1 cellular context compared by ENCODE assay signal in the genomic region with DNA sequence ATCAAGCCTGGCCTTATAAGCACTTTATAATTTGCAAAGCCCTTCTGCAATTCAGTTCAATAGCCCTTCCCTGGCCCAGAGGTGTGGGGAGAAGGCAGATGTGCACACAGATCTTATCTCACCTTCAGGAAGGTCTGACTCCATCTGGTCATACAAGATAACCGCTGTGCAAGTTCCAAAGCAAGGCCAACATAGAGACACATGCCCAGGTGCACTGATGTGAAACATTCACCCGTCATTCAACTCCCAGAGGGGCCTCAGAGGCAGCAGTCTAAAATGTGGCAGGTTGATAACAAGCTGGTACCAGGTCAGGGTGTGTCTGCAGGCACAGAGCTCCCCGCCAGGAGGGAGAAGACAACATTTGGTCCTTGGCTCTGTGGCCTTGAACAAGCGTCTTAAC.
TF ChIP-seq lines count a peak whose summit lies in the region.

No MANE protein-coding gene starts in this region.

TF ChIP-seq in K562, 482 proteins besides CTCF, POLR2A, EP300 and RAD21:
- TF ChIP-seq BCOR (IDR thresholded peaks at IDR 0.05) (peak; percentile 26; the same call in 1 of the 2 replicates), ZEB2 (IDR thresholded peaks at IDR 0.05) (peak; percentile 85), KLF16 (IDR thresholded peaks at IDR 0.05) (0 out of 2 replicates have a peak, but pooled peaks have one; percentile 27), PML (IDR thresholded peaks at IDR 0.05; ENCODE audit: low read length) (peak; percentile 37; the same call in 1 of the 2 replicates), ZNF232 (CRISPR knock-in tag; IDR thresholded peaks at IDR 0.05) (no peak), CBFA2T2 (conservative IDR thresholded peaks at IDR 0.05) (peak; percentile 79), MEIS2 (IDR thresholded peaks at IDR 0.05; ENCODE audit: partially characterized antibody) (peak; percentile 51), SMARCE1 (IDR thresholded peaks at IDR 0.05) (peak; percentile 26; the same call in 1 of the 2 replicates), RBM25 (IDR thresholded peaks at IDR 0.05; ENCODE audit: low read depth, low read length, severe bottlenecking) (peak; percentile 13), ZNF696 (CRISPR knock-in tag; conservative IDR thresholded peaks at IDR 0.05) (no peak), TAL1 (IDR thresholded peaks at IDR 0.05) (peak; percentile 87), MTA2 (IDR thresholded peaks at IDR 0.05; ENCODE audit: low read depth) (0 out of 2 replicates have a peak, but pooled peaks have one; percentile 35), CBFA2T3 (IDR thresholded peaks at IDR 0.05) (peak; percentile 83), NRF1 (conservative IDR thresholded peaks at IDR 0.05 in 1 of 2, IDR thresholded peaks at IDR 0.05 in 1 of 2) (peak in 1 of 2 experiments; percentile 35; a peak in 2 of 4 replicates), RCOR1 (IDR thresholded peaks at IDR 0.05; ENCODE audit: borderline replicate concordance in 1 of 2, low read depth in 2 of 2, low read length in 2 of 2) (0 out of 4 replicates have a peak, but pooled peaks of 1 of the 2 experiments have one; percentile 26), DPF2 (IDR thresholded peaks at IDR 0.05) (peak; percentile 46; the same call in 1 of the 2 replicates), KDM5B (IDR thresholded peaks at IDR 0.05; ENCODE audit: insufficient replicate concordance, low read depth, low read length) (no peak), PRPF4 (IDR thresholded peaks at IDR 0.05; ENCODE audit: insufficient read depth, low read depth, low read length, poor library complexity, severe bottlenecking) (no peak), HNRNPL (IDR thresholded peaks at IDR 0.05; ENCODE audit: low read depth, low read length) (no peak), SOX6 (IDR thresholded peaks at IDR 0.05) (peak; percentile 47; the same call in 1 of the 2 replicates), TCF3 (CRISPR knock-in tag; IDR thresholded peaks at IDR 0.05) (peak; percentile 72), ETV5 (CRISPR knock-in tag; IDR thresholded peaks at IDR 0.05; ENCODE audit: low read depth) (no peak), NFIC (IDR thresholded peaks at IDR 0.05) (peak; percentile 22; the same call in 1 of the 2 replicates), TRIM24 (IDR thresholded peaks at IDR 0.05) (0 out of 4 replicates have a peak, but pooled peaks have one; percentile 9 to 29), SMARCA4 (IDR thresholded peaks at IDR 0.05) (0 out of 2 replicates have a peak, but pooled peaks have one; percentile 22), ARID1B (IDR thresholded peaks at IDR 0.05) (peak; percentile 82), TEAD4 (IDR thresholded peaks at IDR 0.05; ENCODE audit: low read length) (peak; percentile 85), TEAD4 (CRISPR knock-in tag; IDR thresholded peaks at IDR 0.05; ENCODE audit: borderline replicate concordance) (no peak), CC2D1A (IDR thresholded peaks at IDR 0.05) (no peak), CTBP1 (IDR thresholded peaks at IDR 0.05; ENCODE audit: borderline replicate concordance) (peak; percentile 92), KAT2B (IDR thresholded peaks at IDR 0.05; ENCODE audit: low read depth, low read length) (no peak)
- TF ChIP-seq, protein P1, sequence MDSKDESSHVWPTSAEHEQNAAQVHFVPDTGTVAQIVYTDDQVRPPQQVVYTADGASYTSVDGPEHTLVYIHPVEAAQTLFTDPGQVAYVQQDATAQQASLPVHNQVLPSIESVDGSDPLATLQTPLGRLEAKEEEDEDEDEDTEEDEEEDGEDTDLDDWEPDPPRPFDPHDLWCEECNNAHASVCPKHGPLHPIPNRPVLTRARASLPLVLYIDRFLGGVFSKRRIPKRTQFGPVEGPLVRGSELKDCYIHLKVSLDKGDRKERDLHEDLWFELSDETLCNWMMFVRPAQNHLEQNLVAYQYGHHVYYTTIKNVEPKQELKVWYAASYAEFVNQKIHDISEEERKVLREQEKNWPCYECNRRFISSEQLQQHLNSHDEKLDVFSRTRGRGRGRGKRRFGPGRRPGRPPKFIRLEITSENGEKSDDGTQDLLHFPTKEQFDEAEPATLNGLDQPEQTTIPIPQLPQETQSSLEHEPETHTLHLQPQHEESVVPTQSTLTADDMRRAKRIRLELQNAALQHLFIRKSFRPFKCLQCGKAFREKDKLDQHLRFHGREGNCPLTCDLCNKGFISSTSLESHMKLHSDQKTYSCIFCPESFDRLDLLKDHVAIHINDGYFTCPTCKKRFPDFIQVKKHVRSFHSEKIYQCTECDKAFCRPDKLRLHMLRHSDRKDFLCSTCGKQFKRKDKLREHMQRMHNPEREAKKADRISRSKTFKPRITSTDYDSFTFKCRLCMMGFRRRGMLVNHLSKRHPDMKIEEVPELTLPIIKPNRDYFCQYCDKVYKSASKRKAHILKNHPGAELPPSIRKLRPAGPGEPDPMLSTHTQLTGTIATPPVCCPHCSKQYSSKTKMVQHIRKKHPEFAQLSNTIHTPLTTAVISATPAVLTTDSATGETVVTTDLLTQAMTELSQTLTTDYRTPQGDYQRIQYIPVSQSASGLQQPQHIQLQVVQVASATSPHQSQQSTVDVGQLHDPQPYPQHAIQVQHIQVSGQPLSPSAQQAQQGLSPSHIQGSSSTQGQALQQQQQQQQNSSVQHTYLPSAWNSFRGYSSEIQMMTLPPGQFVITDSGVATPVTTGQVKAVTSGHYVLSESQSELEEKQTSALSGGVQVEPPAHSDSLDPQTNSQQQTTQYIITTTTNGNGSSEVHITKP (IDR thresholded peaks at IDR 0.05; ENCODE audit: partially characterized antibody): no peak
- TF ChIP-seq, protein P2, sequence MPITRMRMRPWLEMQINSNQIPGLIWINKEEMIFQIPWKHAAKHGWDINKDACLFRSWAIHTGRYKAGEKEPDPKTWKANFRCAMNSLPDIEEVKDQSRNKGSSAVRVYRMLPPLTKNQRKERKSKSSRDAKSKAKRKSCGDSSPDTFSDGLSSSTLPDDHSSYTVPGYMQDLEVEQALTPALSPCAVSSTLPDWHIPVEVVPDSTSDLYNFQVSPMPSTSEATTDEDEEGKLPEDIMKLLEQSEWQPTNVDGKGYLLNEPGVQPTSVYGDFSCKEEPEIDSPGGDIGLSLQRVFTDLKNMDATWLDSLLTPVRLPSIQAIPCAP (CRISPR knock-in tag; IDR thresholded peaks at IDR 0.05; ENCODE audit: borderline replicate concordance): no peak
- TF ChIP-seq, protein P3, sequence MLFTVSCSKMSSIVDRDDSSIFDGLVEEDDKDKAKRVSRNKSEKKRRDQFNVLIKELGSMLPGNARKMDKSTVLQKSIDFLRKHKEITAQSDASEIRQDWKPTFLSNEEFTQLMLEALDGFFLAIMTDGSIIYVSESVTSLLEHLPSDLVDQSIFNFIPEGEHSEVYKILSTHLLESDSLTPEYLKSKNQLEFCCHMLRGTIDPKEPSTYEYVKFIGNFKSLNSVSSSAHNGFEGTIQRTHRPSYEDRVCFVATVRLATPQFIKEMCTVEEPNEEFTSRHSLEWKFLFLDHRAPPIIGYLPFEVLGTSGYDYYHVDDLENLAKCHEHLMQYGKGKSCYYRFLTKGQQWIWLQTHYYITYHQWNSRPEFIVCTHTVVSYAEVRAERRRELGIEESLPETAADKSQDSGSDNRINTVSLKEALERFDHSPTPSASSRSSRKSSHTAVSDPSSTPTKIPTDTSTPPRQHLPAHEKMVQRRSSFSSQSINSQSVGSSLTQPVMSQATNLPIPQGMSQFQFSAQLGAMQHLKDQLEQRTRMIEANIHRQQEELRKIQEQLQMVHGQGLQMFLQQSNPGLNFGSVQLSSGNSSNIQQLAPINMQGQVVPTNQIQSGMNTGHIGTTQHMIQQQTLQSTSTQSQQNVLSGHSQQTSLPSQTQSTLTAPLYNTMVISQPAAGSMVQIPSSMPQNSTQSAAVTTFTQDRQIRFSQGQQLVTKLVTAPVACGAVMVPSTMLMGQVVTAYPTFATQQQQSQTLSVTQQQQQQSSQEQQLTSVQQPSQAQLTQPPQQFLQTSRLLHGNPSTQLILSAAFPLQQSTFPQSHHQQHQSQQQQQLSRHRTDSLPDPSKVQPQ (CRISPR knock-in tag; IDR thresholded peaks at IDR 0.05; ENCODE audit: borderline replicate concordance): no peak
- TF ChIP-seq, protein P4, sequence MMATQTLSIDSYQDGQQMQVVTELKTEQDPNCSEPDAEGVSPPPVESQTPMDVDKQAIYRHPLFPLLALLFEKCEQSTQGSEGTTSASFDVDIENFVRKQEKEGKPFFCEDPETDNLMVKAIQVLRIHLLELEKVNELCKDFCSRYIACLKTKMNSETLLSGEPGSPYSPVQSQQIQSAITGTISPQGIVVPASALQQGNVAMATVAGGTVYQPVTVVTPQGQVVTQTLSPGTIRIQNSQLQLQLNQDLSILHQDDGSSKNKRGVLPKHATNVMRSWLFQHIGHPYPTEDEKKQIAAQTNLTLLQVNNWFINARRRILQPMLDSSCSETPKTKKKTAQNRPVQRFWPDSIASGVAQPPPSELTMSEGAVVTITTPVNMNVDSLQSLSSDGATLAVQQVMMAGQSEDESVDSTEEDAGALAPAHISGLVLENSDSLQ (IDR thresholded peaks at IDR 0.05): peak; percentile 49
- TF ChIP-seq, protein P5, sequence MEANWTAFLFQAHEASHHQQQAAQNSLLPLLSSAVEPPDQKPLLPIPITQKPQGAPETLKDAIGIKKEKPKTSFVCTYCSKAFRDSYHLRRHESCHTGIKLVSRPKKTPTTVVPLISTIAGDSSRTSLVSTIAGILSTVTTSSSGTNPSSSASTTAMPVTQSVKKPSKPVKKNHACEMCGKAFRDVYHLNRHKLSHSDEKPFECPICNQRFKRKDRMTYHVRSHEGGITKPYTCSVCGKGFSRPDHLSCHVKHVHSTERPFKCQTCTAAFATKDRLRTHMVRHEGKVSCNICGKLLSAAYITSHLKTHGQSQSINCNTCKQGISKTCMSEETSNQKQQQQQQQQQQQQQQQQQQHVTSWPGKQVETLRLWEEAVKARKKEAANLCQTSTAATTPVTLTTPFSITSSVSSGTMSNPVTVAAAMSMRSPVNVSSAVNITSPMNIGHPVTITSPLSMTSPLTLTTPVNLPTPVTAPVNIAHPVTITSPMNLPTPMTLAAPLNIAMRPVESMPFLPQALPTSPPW (CRISPR knock-in tag; IDR thresholded peaks at IDR 0.05): no peak
